ENCODE assay signal across 8 cellular contexts in genomic region chrX:25144043-25144940, GRCh38.
DNase-seq lines count a peak whose midpoint lies in the region; ATAC-seq, FAIRE-seq and TF ChIP-seq lines count a peak whose summit lies in the region.

No MANE protein-coding gene starts in this region.

- H3K4me1 Mint-ChIP-seq in neural crest cell, result peaks cover 12% of the 10 kb centered on the region

- peak; percentile 77 for TF ChIP-seq CTCF in AG09319 (IDR thresholded peaks at IDR 0.05; ENCODE audit: low read depth, low read length)
- peak; percentile 83 for TF ChIP-seq CTCF in fibroblast of mammary gland (conservative IDR thresholded peaks at IDR 0.05; ENCODE audit: control insufficient read depth, insufficient read depth, low read depth, low read length)
- peak; percentile 94 for TF ChIP-seq CTCF in neural crest cell (conservative IDR thresholded peaks at IDR 0.05)
- TF ChIP-seq CTCF in transverse colon (IDR thresholded peaks at IDR 0.05), result peak; percentile 54 to 72 (median 61)

- H3K27me3 ChIP-seq in transverse colon, result no peaks in the 10 kb centered on the region

- H3K36me3 Mint-ChIP-seq in neural crest cell (ENCODE audit: low read depth), result no peaks in the 10 kb centered on the region

- H3K36me3 ChIP-seq in transverse colon, result no peaks in the 10 kb centered on the region

- H3K27me3 Mint-ChIP-seq in neural crest cell (ENCODE audit: low read depth), result peaks cover 60% of the 10 kb centered on the region

- intact Hi-C loops in transverse colon (cut with DNase I; ENCODE audit: low total_unique reads), result loop anchor here (10.0 kb wide), 1 partner anchor 309 kb away; no protein-coding TSS in a partner anchor

- peak; percentile 18 for DNase-seq in AG09319 (ENCODE audit: extremely low read depth, low read depth)
- DNase-seq in GM19239 (ENCODE audit: insufficient read length, low spot score), result no peak
- peak; percentile 74 for DNase-seq in NCI-H2227 treated with DMSO at 0.1 percent for 48 hours (lab: John Stamatoyannopoulos, UW)
- peak in 2 of 3 experiments; percentile 2 to 11 for DNase-seq in activated CD8-positive, alpha-beta memory T cell treated with anti-CD3 and anti-CD28 coated beads for 48 hours (ENCODE audit: low read depth in 2 of 3, low spot score in 2 of 3)
- peak; percentile 62 for DNase-seq in fibroblast of mammary gland (ENCODE audit: low read depth)
- DNase-seq in neural crest cell (ENCODE audit: low read depth, low spot score), result peak; percentile 69
- DNase-seq in transverse colon, result peak; percentile 54

- TF ChIP-seq EP300 in transverse colon (IDR thresholded peaks at IDR 0.05; ENCODE audit: low read depth), result no peak

- in situ Hi-C loops in transverse colon (cut with MboI; ENCODE audit: low pct_ligation_motif_present in 1 of 4, low pct_unique_long_range_greater_than_20kb in 1 of 4, low sequenced_read_pairs in 3 of 4), result loop anchor here (10.0 kb wide), 2 partner anchors 309 to 389 kb away; no protein-coding TSS in a partner anchor

- no peaks in the 10 kb centered on the region for H3K4me1 ChIP-seq in transverse colon

- H3K27ac ChIP-seq in transverse colon, result no peak overlapping the region

- no peak overlapping the region for H3K27ac Mint-ChIP-seq in neural crest cell (ENCODE audit: unreplicated experiment)

- TF ChIP-seq POLR2A in transverse colon (IDR thresholded peaks at IDR 0.05), result no peak

- no peaks in the 10 kb centered on the region for H3K9me3 Mint-ChIP-seq in neural crest cell

- ATAC-seq in HG02798 (IDR thresholded peaks at IDR 0.05; ENCODE audit: poor library complexity, unreplicated experiment), result no peak

- WGBS in transverse colon (ENCODE audit: low coverage in 1 of 2), 2 donors, result 0 to 27% methylated on average over 5 to 19 of the region's 19 CpGs

- peak; percentile 94 for FAIRE-seq in GM19239 (lab: Jason Lieb, UNC)

- no peak overlapping the region for H3K4me3 ChIP-seq in fibroblast of mammary gland (ENCODE audit: control insufficient read depth, low read depth, low read length)
- no peak overlapping the region for H3K4me3 ChIP-seq in transverse colon

- H3K9me3 ChIP-seq in transverse colon, result no peaks in the 10 kb centered on the region

- H3K4me3 Mint-ChIP-seq in neural crest cell, result peak overlapping the region; percentile 56
